In the genomic region with DNA sequence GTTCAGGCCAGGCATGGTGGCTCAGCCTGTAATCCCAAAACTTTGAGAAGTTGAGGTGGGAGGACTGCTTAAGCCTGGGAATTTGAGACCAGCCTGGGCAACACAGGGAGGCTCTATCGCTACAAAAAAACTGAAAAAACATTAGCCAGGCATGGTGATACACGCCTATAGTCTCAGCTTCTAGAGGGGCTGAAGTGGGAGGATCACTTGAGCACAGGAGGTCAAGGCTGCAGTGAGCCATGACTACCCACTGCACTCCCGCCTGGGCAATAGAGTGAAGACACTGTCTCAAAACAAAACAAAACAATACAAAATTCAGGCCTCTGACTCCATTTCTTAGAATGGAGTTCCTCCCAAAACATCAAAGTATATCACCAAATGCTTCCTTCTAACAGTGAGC, we compare ENCODE assay signal across 15 cellular contexts. TPM values are rescaled to one million over a fixed set of nuclear protein-coding genes. Genes with fewer than 3 reads are reported as not detected.
A peak's percentile ranks its signal among the peaks of the same experiment; 100 is the strongest.
DNase-seq lines count a peak whose midpoint lies in the region; ATAC-seq, FAIRE-seq and TF ChIP-seq lines count a peak whose summit lies in the region.
"Had no signal": no experiment of that assay in that cellular context is flagged by ENCODE, and none has a peak within 500 bp of the region (broad histone marks: within the 10 kb centered on the region; RNA-seq: fewer than 3 reads in every experiment).

No MANE protein-coding gene starts in this region.

- H3K9me3 ChIP-seq in HepG2 (ENCODE audit: low read length) = no peaks in the 10 kb centered on the region
- no peaks in the 10 kb centered on the region for H3K9me3 ChIP-seq in right lobe of liver
- no peaks in the 10 kb centered on the region for H3K9me3 ChIP-seq in adrenal gland (replicated peaks in 1 of 3)
- no peaks in the 10 kb centered on the region for H3K9me3 ChIP-seq in thyroid gland

- H3K36me3 Mint-ChIP-seq in nephron (ENCODE audit: low read depth) = peaks cover 58% of the 10 kb centered on the region

- H3K4me3 ChIP-seq in HepG2 (replicated peaks in 1 of 3; ENCODE audit: insufficient read depth in 1 of 3, low read depth in 2 of 3, low read length in 3 of 3) (no peak overlapping the region), right lobe of liver (no peak overlapping the region), adrenal gland (no peak overlapping the region), thyroid gland (replicated peaks in 1 of 3) (no peak overlapping the region)

- no peak for TF ChIP-seq CTCF in HepG2 (CRISPR knock-in tag; IDR thresholded peaks at IDR 0.05)
- TF ChIP-seq CTCF in right lobe of liver (IDR thresholded peaks at IDR 0.05) = no peak
- TF ChIP-seq CTCF in adrenal gland (IDR thresholded peaks at IDR 0.05) = no peak
- TF ChIP-seq CTCF in nephron (IDR thresholded peaks at IDR 0.05; ENCODE audit: unreplicated experiment in 3 of 3) = no peak
- no peak for TF ChIP-seq CTCF in thyroid gland (IDR thresholded peaks at IDR 0.05)

- no peak overlapping the region for H3K4me2 ChIP-seq in HepG2 (ENCODE audit: low read depth, low read length)

- H3K9me3 Mint-ChIP-seq in nephron = no peaks in the 10 kb centered on the region
- H3K9me3 Mint-ChIP-seq: CD4-positive, alpha-beta T cell had no signal

- BruUV-seq in HepG2 (replicated peaks; lab: Mats Ljungman, UMichigan) = no TSS peak

- H3K27ac ChIP-seq in HepG2 (ENCODE audit: extremely low read length, insufficient read depth, low read length) (no peak overlapping the region), right lobe of liver (no peak overlapping the region), adrenal gland (peak overlapping the region in 1 of 5 donors; percentile 9), thyroid gland (peak overlapping the region; percentile 17 to 45 (median 28))

- H3K27me3 ChIP-seq in HepG2 (ENCODE audit: control insufficient read depth in 1 of 2, insufficient read depth in 2 of 2, low read length in 2 of 2) (no peaks in the 10 kb centered on the region), right lobe of liver (no peaks in the 10 kb centered on the region), adrenal gland (no peaks in the 10 kb centered on the region), thyroid gland (no peaks in the 10 kb centered on the region)

- H3K36me3 ChIP-seq in HepG2 (replicated peaks in 1 of 2; ENCODE audit: control insufficient read depth in 1 of 2, insufficient read depth in 2 of 2, low read length in 2 of 2) = peaks cover 8 to 71% of the 10 kb centered on the region in 2 experiments
- peaks cover 0 to 38% (median 0%) of the 10 kb centered on the region in 4 donors for H3K36me3 ChIP-seq in right lobe of liver
- H3K36me3 ChIP-seq in adrenal gland (replicated peaks in 1 of 2) = peaks cover 0 to 15% of the 10 kb centered on the region in 2 donors
- H3K36me3 ChIP-seq in thyroid gland = peaks cover 5 to 7% of the 10 kb centered on the region in 2 donors

- DNase-seq in HepG2 (ENCODE audit: low spot score) = no peak
- no peak for DNase-seq in right lobe of liver
- peak in 4 of 7 donors; percentile 23 to 55 (median 38) for DNase-seq in adrenal gland
- DNase-seq in thyroid gland = peak; percentile 64 to 67
- DNase-seq in activated CD4-positive, CD25-positive, alpha-beta regulatory T cell (lab: John Stamatoyannopoulos, UW) = no peak
- DNase-seq in activated gamma-delta T cell treated with Interleukin-2 at 50 U/mL for 16 hours = no peak
- DNase-seq: C1 segment of cervical spinal cord; CD4-positive, alpha-beta T cell; DMS79; H7; IMR-90 had no signal

- TF ChIP-seq POLR2A in HepG2 (IDR thresholded peaks at IDR 0.05; ENCODE audit: insufficient read depth in 1 of 2, low read depth in 2 of 2, low read length in 2 of 2) (no peak), right lobe of liver (IDR thresholded peaks at IDR 0.05) (no peak), adrenal gland (IDR thresholded peaks at IDR 0.05) (no peak), thyroid gland (IDR thresholded peaks at IDR 0.05) (no peak)

- no peak overlapping the region for H3K9ac ChIP-seq in HepG2 (ENCODE audit: insufficient read depth, low read depth, low read length)

- H3K4me1 Mint-ChIP-seq in nephron = no peaks in the 10 kb centered on the region

- TF ChIP-seq RAD21 in HepG2 (CRISPR knock-in tag; IDR thresholded peaks at IDR 0.05) = no peak

- CTCF ChIA-PET in HepG2 (lab: Yijun Ruan, JAX; ENCODE audit: low intra/inter-chr PET ratio, low total read pairs) = no interaction called here

- H3K27ac Mint-ChIP-seq in nephron = peak overlapping the region; percentile 43 to 93 (median 46)
- H3K27ac Mint-ChIP-seq: B cell; CD4-positive, alpha-beta T cell had no signal

- FAIRE-seq in HepG2 (lab: Jason Lieb, UNC) = no peak
- FAIRE-seq: GM19239 had no signal

- POLR2A ChIA-PET in HepG2 (lab: Yijun Ruan, JAX) = no interaction called here

- H3K27me3 Mint-ChIP-seq in nephron (ENCODE audit: low read depth) = no peaks in the 10 kb centered on the region
- H3K27me3 Mint-ChIP-seq: B cell; CD4-positive, alpha-beta T cell had no signal

- peak; percentile 35; the same call in 1 of the 3 replicates for ATAC-seq in HepG2
- ATAC-seq in right lobe of liver = no peak
- ATAC-seq in GM21528 (IDR thresholded peaks at IDR 0.05; ENCODE audit: low FRiP score, unreplicated experiment) = no peak

- no peak overlapping the region for H3K4me3 Mint-ChIP-seq in nephron
- H3K4me3 Mint-ChIP-seq: B cell; CD4-positive, alpha-beta T cell had no signal

- H2AFZ ChIP-seq in HepG2 (ENCODE audit: low read length) = no peak overlapping the region

- intact Hi-C loops in HepG2 (cut with micrococcal nuclease; ENCODE audit: unreplicated experiment) = no loop called here
- intact Hi-C loops in right lobe of liver (cut with DNase I) = no loop called here
- intact Hi-C loops in adrenal gland (cut with DNase I) = no loop called here
- intact Hi-C loops in thyroid gland (cut with DNase I) = no loop called here

- H3K79me2 ChIP-seq in HepG2 (ENCODE audit: insufficient read depth, low read length) = peaks cover 19% of the 10 kb centered on the region

- WGBS in HepG2 (ENCODE audit: low lambda C conversion rate) = 89% methylated on average over 3 of the region's 3 CpGs
- WGBS in right lobe of liver (ENCODE audit: insufficient coverage, low coverage, low lambda C conversion rate, missing lambda C conversion rate) = 93% methylated on average over 2 of the region's 3 CpGs
- 47 to 66% (median 55%) methylated on average over 3 of the region's 3 CpGs for WGBS in adrenal gland, 4 donors
- 37 to 62% methylated on average over 3 of the region's 3 CpGs for WGBS in thyroid gland, 2 donors

- in situ Hi-C loops in HepG2 (cut with HindIII; ENCODE audit: extremely low pct_ligation_motif_present, low pct_unique_long_range_greater_than_20kb) = no loop called here

- H3K4me1 ChIP-seq in HepG2 (ENCODE audit: insufficient read depth, low read length) (peaks cover 15% of the 10 kb centered on the region), right lobe of liver (peaks cover 0 to 6% (median 2%) of the 10 kb centered on the region in 4 donors), adrenal gland (replicated peaks in 1 of 2) (peaks cover 0 to 19% of the 10 kb centered on the region in 2 donors), thyroid gland (peaks cover 4 to 12% of the 10 kb centered on the region in 2 donors)

- no peaks in the 10 kb centered on the region; the same call in 1 of the 2 replicates for H4K20me1 ChIP-seq in HepG2 (ENCODE audit: insufficient read depth, low read length)

- TF ChIP-seq EP300 in HepG2 (IDR thresholded peaks at IDR 0.05; ENCODE audit: low read depth in 2 of 2, low read length in 2 of 2) = no peak
- TF ChIP-seq EP300 in HepG2 (CRISPR knock-in tag; IDR thresholded peaks at IDR 0.05; ENCODE audit: borderline replicate concordance) = no peak

RNA-seq across cellular contexts. Expression of a gene that starts 9.1 kb away (rescaled TPM):
- total RNA-seq in HepG2 (2016; rRNA removed; fragmentation: Illumina TruSeq; extraction: Trizol) (30.6 and 36.2 TPM in 2 replicates), right lobe of liver (1 to 10 TPM; 4.8 to 8.9 (median 6.7) TPM), adrenal gland (10 to 100 TPM in 6 of 8 donors, 1 to 10 TPM in 2; 4.8 to 30.7 (median 13.8) TPM), thyroid gland (10 to 100 TPM; 10.6 to 22.4 (median 15.8) TPM)
- total RNA-seq in HepG2 (2016; cell fraction: cytosol; rRNA removed; fragmentation: Illumina TruSeq; extraction: Trizol; ENCODE audit: low read depth) = 20.5 and 21.3 TPM in 2 replicates
- total RNA-seq in HepG2 (2016; cell fraction: insoluble cytoplasmic fraction; rRNA removed; fragmentation: Illumina TruSeq; extraction: Trizol) = 28.6 and 34.8 TPM in 2 replicates
- 15.4 and 17.1 TPM in 2 replicates for total RNA-seq in HepG2 (2016; cell fraction: membrane; rRNA removed; fragmentation: Illumina TruSeq; extraction: Trizol)
- 31.4 and 32.1 TPM in 2 replicates for total RNA-seq in HepG2 (2016; cell fraction: nucleus; rRNA removed; fragmentation: Illumina TruSeq; extraction: Trizol)
- polyA plus RNA-seq in HepG2 (2011; rRNA removed) (6.5 and 6.6 TPM in 2 replicates), adrenal gland (1 to 10 TPM; 2.5 to 8.3 (median 3.3) TPM)
- polyA plus RNA-seq in HepG2 (2011; cell fraction: cytosol; rRNA removed) = 2.2 and 3.7 TPM in 2 replicates
- polyA plus RNA-seq in HepG2 (2011; cell fraction: nucleus; rRNA removed) = 5.9 and 6.5 TPM in 2 replicates
- 8.9 and 9.8 TPM in 2 replicates for polyA plus RNA-seq in HepG2 (2012)
- 1.3 and 1.9 TPM in 2 replicates for polyA plus RNA-seq in HepG2 (2016; cell fraction: cytosol; fragmentation: Illumina TruSeq; extraction: Trizol; ENCODE audit: low read depth)
- 11.5 and 12.3 TPM in 2 replicates for polyA plus RNA-seq in HepG2 (2016; cell fraction: insoluble cytoplasmic fraction; fragmentation: Illumina TruSeq; extraction: Trizol; ENCODE audit: low read depth)
- polyA plus RNA-seq in HepG2 (2016; cell fraction: membrane; fragmentation: Illumina TruSeq; extraction: Trizol; ENCODE audit: low read depth) = 2.8 and 2.9 TPM in 2 replicates
- 18.1 and 19.2 TPM in 2 replicates for polyA plus RNA-seq in HepG2 (2016; cell fraction: nucleus; fragmentation: Illumina TruSeq; extraction: Trizol; ENCODE audit: insufficient read depth, low read depth)
- 9.1 and 9.8 TPM in 2 replicates for polyA minus RNA-seq in HepG2 (2011; rRNA and poly(A)+ RNA removed; ENCODE audit: low replicate concordance)
- polyA minus RNA-seq in HepG2 (2011; cell fraction: cytosol; rRNA and poly(A)+ RNA removed) = 18.1 and 20.4 TPM in 2 replicates
- 43.1 and 55.2 TPM in 2 replicates for polyA minus RNA-seq in HepG2 (2011; cell fraction: nucleus; rRNA and poly(A)+ RNA removed)

RNA-seq across cellular contexts. Expression of a gene that starts 9.6 kb away (rescaled TPM):
- total RNA-seq in HepG2 (2016; rRNA removed; fragmentation: Illumina TruSeq; extraction: Trizol) (92.4 and 101 TPM in 2 replicates), right lobe of liver (10 to 100 TPM; 11.8 to 39.3 (median 19.2) TPM), adrenal gland (10 to 100 TPM; 28.6 to 51.3 (median 38.5) TPM), thyroid gland (10 to 100 TPM; 34.7 to 48.5 (median 38.5) TPM)
- total RNA-seq in HepG2 (2016; cell fraction: cytosol; rRNA removed; fragmentation: Illumina TruSeq; extraction: Trizol; ENCODE audit: low read depth) = 20.1 and 22.8 TPM in 2 replicates
- 90.5 and 108 TPM in 2 replicates for total RNA-seq in HepG2 (2016; cell fraction: insoluble cytoplasmic fraction; rRNA removed; fragmentation: Illumina TruSeq; extraction: Trizol)
- 62.2 and 62.5 TPM in 2 replicates for total RNA-seq in HepG2 (2016; cell fraction: membrane; rRNA removed; fragmentation: Illumina TruSeq; extraction: Trizol)
- total RNA-seq in HepG2 (2016; cell fraction: nucleus; rRNA removed; fragmentation: Illumina TruSeq; extraction: Trizol) = 88.2 and 95.4 TPM in 2 replicates
- polyA plus RNA-seq in HepG2 (2011; rRNA removed) (71.0 and 82.6 TPM in 2 replicates), adrenal gland (10 to 100 TPM; 20.4 to 47.7 (median 22.8) TPM)
- polyA plus RNA-seq in HepG2 (2011; cell fraction: cytosol; rRNA removed) = 49.8 and 55.3 TPM in 2 replicates
- 87.2 and 87.7 TPM in 2 replicates for polyA plus RNA-seq in HepG2 (2011; cell fraction: nucleus; rRNA removed)
- 33.2 and 42.6 TPM in 2 replicates for polyA plus RNA-seq in HepG2 (2012)
- 11.3 and 14.7 TPM in 2 replicates for polyA plus RNA-seq in HepG2 (2016; cell fraction: cytosol; fragmentation: Illumina TruSeq; extraction: Trizol; ENCODE audit: low read depth)
- polyA plus RNA-seq in HepG2 (2016; cell fraction: insoluble cytoplasmic fraction; fragmentation: Illumina TruSeq; extraction: Trizol; ENCODE audit: low read depth) = 92.0 and 94.6 TPM in 2 replicates
- polyA plus RNA-seq in HepG2 (2016; cell fraction: membrane; fragmentation: Illumina TruSeq; extraction: Trizol; ENCODE audit: low read depth) = 34.0 and 37.1 TPM in 2 replicates
- polyA plus RNA-seq in HepG2 (2016; cell fraction: nucleus; fragmentation: Illumina TruSeq; extraction: Trizol; ENCODE audit: insufficient read depth, low read depth) = 131 TPM in 2 replicates
- 120 and 128 TPM in 2 replicates for polyA minus RNA-seq in HepG2 (2011; rRNA and poly(A)+ RNA removed; ENCODE audit: low replicate concordance)
- 63.2 and 66.3 TPM in 2 replicates for polyA minus RNA-seq in HepG2 (2011; cell fraction: cytosol; rRNA and poly(A)+ RNA removed)
- 109 and 117 TPM in 2 replicates for polyA minus RNA-seq in HepG2 (2011; cell fraction: nucleus; rRNA and poly(A)+ RNA removed)

RNA-seq across cellular contexts. Expression of a gene that starts 48.7 kb away (rescaled TPM):
- total RNA-seq in HepG2 (2016; rRNA removed; fragmentation: Illumina TruSeq; extraction: Trizol) (not detected in 2 replicates), right lobe of liver (under 1 TPM; 0.31 to 0.95 (median 0.56) TPM), adrenal gland (1 to 10 TPM in 5 of 8 donors, under 1 TPM in 3; 0.72 to 5.8 (median 1.3) TPM), thyroid gland (1 to 10 TPM in 3 of 4 donors, under 1 TPM in 1; 0.89 to 3.1 (median 1.9) TPM)
- total RNA-seq in HepG2 (2016; cell fraction: cytosol; rRNA removed; fragmentation: Illumina TruSeq; extraction: Trizol; ENCODE audit: low read depth) = not detected in 2 replicates
- not detected in 2 replicates for total RNA-seq in HepG2 (2016; cell fraction: insoluble cytoplasmic fraction; rRNA removed; fragmentation: Illumina TruSeq; extraction: Trizol)
- total RNA-seq in HepG2 (2016; cell fraction: membrane; rRNA removed; fragmentation: Illumina TruSeq; extraction: Trizol) = not detected in 2 replicates
- not detected in 2 replicates for total RNA-seq in HepG2 (2016; cell fraction: nucleus; rRNA removed; fragmentation: Illumina TruSeq; extraction: Trizol)
- polyA plus RNA-seq in HepG2 (2011; rRNA removed) (0.05 and 0.26 TPM in 2 replicates), adrenal gland (10 to 100 TPM in 1 of 3 donors, 1 to 10 TPM in 2; 4.5 to 23.2 (median 5.5) TPM)
- polyA plus RNA-seq in HepG2 (2011; cell fraction: cytosol; rRNA removed) = not detected in 2 replicates
- 0.08 and 0.09 TPM in 2 replicates for polyA plus RNA-seq in HepG2 (2011; cell fraction: nucleus; rRNA removed)
- polyA plus RNA-seq in HepG2 (2012) = 1.3 and 1.5 TPM in 2 replicates
- not detected in 2 replicates for polyA plus RNA-seq in HepG2 (2016; cell fraction: cytosol; fragmentation: Illumina TruSeq; extraction: Trizol; ENCODE audit: low read depth)
- not detected in 2 replicates for polyA plus RNA-seq in HepG2 (2016; cell fraction: insoluble cytoplasmic fraction; fragmentation: Illumina TruSeq; extraction: Trizol; ENCODE audit: low read depth)
- polyA plus RNA-seq in HepG2 (2016; cell fraction: membrane; fragmentation: Illumina TruSeq; extraction: Trizol; ENCODE audit: low read depth) = not detected in 2 replicates
- not detected in 2 replicates for polyA plus RNA-seq in HepG2 (2016; cell fraction: nucleus; fragmentation: Illumina TruSeq; extraction: Trizol; ENCODE audit: insufficient read depth, low read depth)
- 2.5 TPM in 1 of 2 replicates, not detected in the other for polyA minus RNA-seq in HepG2 (2011; rRNA and poly(A)+ RNA removed; ENCODE audit: low replicate concordance)
- polyA minus RNA-seq in HepG2 (2011; cell fraction: cytosol; rRNA and poly(A)+ RNA removed) = not detected in 2 replicates
- polyA minus RNA-seq in HepG2 (2011; cell fraction: nucleus; rRNA and poly(A)+ RNA removed) = not detected in 2 replicates
- total RNA-seq: H7 had no signal

Comparison
In these comparisons a context has a peak if more than half of its experiments do, and no peak if none do; other contexts are left out.
1. DNase-seq: peak in adrenal gland (4 of 7) and thyroid gland (2 of 2); none in HepG2 (single experiment), right lobe of liver (0 of 3), activated CD4-positive, CD25-positive, alpha-beta regulatory T cell (0 of 4) and activated gamma-delta T cell treated with Interleukin-2 at 50 U/mL for 16 hours (single experiment).
2. H3K27ac ChIP-seq: peak in thyroid gland (3 of 3); none in HepG2 (single experiment) and right lobe of liver (0 of 3).